29 cellular contexts compared by ENCODE assay signal in genomic region chr3:166340604-166341003, GRCh38.
"Had no signal": no experiment of that assay in that cellular context is flagged by ENCODE, and none has a peak within 500 bp of the region (broad histone marks: within the 10 kb centered on the region; RNA-seq: fewer than 3 reads in every experiment).

No MANE protein-coding gene starts in this region.

- H3K4me1 Mint-ChIP-seq: stimulated activated effector memory CD8-positive, alpha-beta T cell treated with anti-CD3 and anti-CD28 coated beads, Interleukin-12 subunit alpha, Interleukin-12 subunit beta, amount 100 ng/mL, for 72 hours; stimulated activated memory B cell treated with anti-CD40 and anti-IgM and Interleukin-4, amounts not matched to agents 10 μg/mL and 1 μg/mL and 100 μg/mL, for 72 hours; stimulated activated naive B cell treated with anti-CD40 and anti-IgM and Interleukin-4, amounts not matched to agents 10 μg/mL and 1 μg/mL and 100 μg/mL, for 72 hours; stimulated activated naive CD8-positive, alpha-beta T cell treated with anti-CD3 and anti-CD28 coated beads, Interleukin-15, amount 100 ng/mL, for 72 hours had no signal

- H3K4me3 ChIP-seq: stomach, suprapubic skin, testis, thoracic aorta, thyroid gland, tibial artery, tibial nerve, transverse colon, upper lobe of left lung, upper lobe of right lung, uterus, vagina had no signal

- H3K9me3 Mint-ChIP-seq: type B pancreatic cell had no signal

- FAIRE-seq: urothelium cell line had no signal

- ATAC-seq: stimulated activated effector memory CD8-positive, alpha-beta T cell treated with anti-CD3 and anti-CD28 coated beads, Interleukin-12 subunit alpha, Interleukin-12 subunit beta, amount 100 ng/mL, for 72 hours; stimulated activated memory B cell treated with anti-CD40 and anti-IgM and Interleukin-4, amounts not matched to agents 10 μg/mL and 1 μg/mL and 100 μg/mL, for 72 hours; stimulated activated naive B cell treated with anti-CD40 and anti-IgM and Interleukin-4, amounts not matched to agents 10 μg/mL and 1 μg/mL and 100 μg/mL, for 72 hours; stimulated activated naive CD8-positive, alpha-beta T cell treated with anti-CD3 and anti-CD28 coated beads, Interleukin-15, amount 100 ng/mL, for 72 hours; stimulated activated naive CD8-positive, alpha-beta T cell treated with anti-CD3 and anti-CD28 coated beads, Interleukin-15, Interleukin-2, amounts not matched to agents 100 U/mL and 50 U/mL, for 24 hours; upper lobe of right lung had no signal

- H3K9me3 ChIP-seq: suprapubic skin, testis, thoracic aorta, thyroid gland, tibial artery, tibial nerve, transverse colon, upper lobe of left lung, upper lobe of right lung, uterus, vagina had no signal

- H3K27me3 ChIP-seq: stomach, suprapubic skin, testis, thyroid gland, tibial artery, tibial nerve, transverse colon, upper lobe of left lung, upper lobe of right lung, vagina had no signal

- H3K36me3 ChIP-seq: stomach, suprapubic skin, thoracic aorta, thyroid gland, tibial artery, tibial nerve, transverse colon, upper lobe of left lung, upper lobe of right lung, uterus, vagina had no signal

- H3K27me3 Mint-ChIP-seq: stimulated activated memory B cell treated with anti-CD40 and anti-IgM and Interleukin-4, amounts not matched to agents 10 μg/mL and 1 μg/mL and 100 μg/mL, for 72 hours; stimulated activated naive B cell treated with anti-CD40 and anti-IgM and Interleukin-4, amounts not matched to agents 10 μg/mL and 1 μg/mL and 100 μg/mL, for 72 hours; stimulated activated naive CD8-positive, alpha-beta T cell treated with anti-CD3 and anti-CD28 coated beads, Interleukin-15, amount 100 ng/mL, for 72 hours; stimulated activated naive CD8-positive, alpha-beta T cell treated with anti-CD3 and anti-CD28 coated beads, Interleukin-15, Interleukin-2, amounts not matched to agents 100 ng/mL and 50 ng/mL, for 24 hours; type B pancreatic cell had no signal

- H3K27ac ChIP-seq: stomach, suprapubic skin, testis, thoracic aorta, thyroid gland, tibial artery, tibial nerve, transverse colon, upper lobe of left lung, upper lobe of right lung, uterus, vagina had no signal

- H3K4me1 ChIP-seq: stomach, suprapubic skin, testis, thyroid gland, tibial artery, tibial nerve, transverse colon, upper lobe of left lung, upper lobe of right lung, uterus, vagina had no signal

- H3K4me3 Mint-ChIP-seq: stimulated activated effector memory CD8-positive, alpha-beta T cell treated with anti-CD3 and anti-CD28 coated beads, Interleukin-12 subunit alpha, Interleukin-12 subunit beta, amount 100 ng/mL, for 72 hours; stimulated activated memory B cell treated with anti-CD40 and anti-IgM and Interleukin-4, amounts not matched to agents 10 μg/mL and 1 μg/mL and 100 μg/mL, for 72 hours; stimulated activated naive B cell treated with anti-CD40 and anti-IgM and Interleukin-4, amounts not matched to agents 10 μg/mL and 1 μg/mL and 100 μg/mL, for 72 hours; stimulated activated naive CD8-positive, alpha-beta T cell treated with anti-CD3 and anti-CD28 coated beads, Interleukin-15, amount 100 ng/mL, for 72 hours; stimulated activated naive CD8-positive, alpha-beta T cell treated with anti-CD3 and anti-CD28 coated beads, Interleukin-15, Interleukin-2, amounts not matched to agents 100 ng/mL and 50 ng/mL, for 24 hours; type B pancreatic cell had no signal

- H3K27ac Mint-ChIP-seq: stimulated activated effector memory CD8-positive, alpha-beta T cell treated with anti-CD3 and anti-CD28 coated beads, Interleukin-12 subunit alpha, Interleukin-12 subunit beta, amount 100 ng/mL, for 72 hours; stimulated activated memory B cell treated with anti-CD40 and anti-IgM and Interleukin-4, amounts not matched to agents 10 μg/mL and 1 μg/mL and 100 μg/mL, for 72 hours; stimulated activated naive B cell treated with anti-CD40 and anti-IgM and Interleukin-4, amounts not matched to agents 10 μg/mL and 1 μg/mL and 100 μg/mL, for 72 hours; stimulated activated naive CD8-positive, alpha-beta T cell treated with anti-CD3 and anti-CD28 coated beads, Interleukin-15, amount 100 ng/mL, for 72 hours; stimulated activated naive CD8-positive, alpha-beta T cell treated with anti-CD3 and anti-CD28 coated beads, Interleukin-15, Interleukin-2, amounts not matched to agents 100 ng/mL and 50 ng/mL, for 24 hours; type B pancreatic cell had no signal

- H3K36me3 Mint-ChIP-seq: stimulated activated effector memory CD8-positive, alpha-beta T cell treated with anti-CD3 and anti-CD28 coated beads, Interleukin-12 subunit alpha, Interleukin-12 subunit beta, amount 100 ng/mL, for 72 hours; stimulated activated memory B cell treated with anti-CD40 and anti-IgM and Interleukin-4, amounts not matched to agents 10 μg/mL and 1 μg/mL and 100 μg/mL, for 72 hours; stimulated activated naive B cell treated with anti-CD40 and anti-IgM and Interleukin-4, amounts not matched to agents 10 μg/mL and 1 μg/mL and 100 μg/mL, for 72 hours; type B pancreatic cell had no signal

- DNase-seq: stimulated activated CD4-positive, alpha-beta T cell treated with anti-CD3 and anti-CD28 coated beads, Interleukin-2, amount 100 ng/mL, for 48 hours; stimulated activated CD4-positive, alpha-beta T cell treated with anti-CD3 and anti-CD28 coated beads, Interleukin-4, amount 100 ng/mL, for 1 hour; stimulated activated CD4-positive, alpha-beta T cell treated with anti-CD3 and anti-CD28 coated beads, Interleukin-4, amount 100 ng/mL, for 24 hours; stimulated activated CD4-positive, alpha-beta T cell treated with anti-CD3 and anti-CD28 coated beads, Interleukin-4, amount 100 ng/mL, for 4 hours; stimulated activated CD8-positive, alpha-beta memory T cell treated with anti-CD3 and anti-CD28 coated beads, Interleukin-4, amount 100 ng/mL, for 48 hours; stimulated activated naive B cell treated with anti-CD40 and anti-IgM and Interleukin-4, amounts not matched to agents 10 μg/mL and 1 μg/mL and 100 μg/mL, for 72 hours; stimulated activated naive CD4-positive, alpha-beta T cell; stimulated activated naive CD4-positive, alpha-beta T cell treated with Interleukin-2 at 50 U/mL for 16 hours; stimulated activated naive CD8-positive, alpha-beta T cell treated with anti-CD3 and anti-CD28 coated beads, Interleukin-15, amount 100 ng/mL, for 72 hours; stimulated activated naive CD8-positive, alpha-beta T cell treated with anti-CD3 and anti-CD28 coated beads, Interleukin-15, Interleukin-2, amounts not matched to agents 100 U/mL and 50 U/mL, for 24 hours; stomach; substantia nigra; testis; thyroid gland; tibial artery; transverse colon; trophoblast cell; upper lobe of left lung; upper lobe of right lung; uterus had no signal
